ENCODE assay signal across 15 cellular contexts in the genomic region with DNA sequence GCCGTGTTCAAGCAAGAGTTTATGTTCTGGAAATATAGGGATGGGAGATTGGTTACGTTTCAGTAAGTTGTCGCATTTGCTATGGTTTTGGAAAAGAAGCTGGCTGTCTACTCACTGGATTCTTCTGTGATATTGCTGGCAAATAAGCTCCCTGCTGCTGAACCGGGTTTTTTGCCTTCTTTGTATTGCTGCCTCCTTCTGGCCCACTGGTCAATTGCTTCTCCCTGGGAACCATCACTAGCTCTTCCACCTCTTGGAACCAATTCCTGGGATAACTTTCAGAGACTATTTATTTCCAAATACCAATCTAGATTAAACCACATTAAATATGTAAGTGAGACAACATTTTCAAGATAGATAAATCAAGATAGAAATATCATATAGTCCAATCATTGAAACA. TPM values are rescaled to one million over a fixed set of nuclear protein-coding genes. Genes with fewer than 3 reads are reported as not detected.
DNase-seq lines count a peak whose midpoint lies in the region; ATAC-seq, FAIRE-seq and TF ChIP-seq lines count a peak whose summit lies in the region.
"Had no signal": no experiment of that assay in that cellular context is flagged by ENCODE, and none has a peak within 500 bp of the region (broad histone marks: within the 10 kb centered on the region; RNA-seq: fewer than 3 reads in every experiment).

No MANE protein-coding gene starts in this region.

- H3K4me3 ChIP-seq in epithelial cell of proximal tubule (ENCODE audit: low read depth, low read length) (no peak overlapping the region), smooth muscle cell (no peak overlapping the region)
- H3K4me3 ChIP-seq: heart right ventricle, upper lobe of right lung had no signal

- WGBS in smooth muscle cell (ENCODE audit: low lambda C conversion rate) = 57% methylated on average over 4 of the region's 4 CpGs

- H3K9ac ChIP-seq in smooth muscle cell (ENCODE audit: low read depth) = no peak overlapping the region

- no peak for ATAC-seq in HG03521 (IDR thresholded peaks at IDR 0.05; ENCODE audit: unreplicated experiment)
- ATAC-seq: heart right ventricle, sciatic nerve, upper lobe of right lung had no signal

- H3F3A ChIP-seq in smooth muscle cell (ENCODE audit: low read depth) = no peaks in the 10 kb centered on the region

- H3K27me3 ChIP-seq in smooth muscle cell (ENCODE audit: low read depth) = no peaks in the 10 kb centered on the region
- H3K27me3 ChIP-seq: heart right ventricle, upper lobe of right lung had no signal

- H3K4me1 ChIP-seq in smooth muscle cell (ENCODE audit: low read depth) = peaks cover 8% of the 10 kb centered on the region
- H3K4me1 ChIP-seq: heart right ventricle had no signal

- H4K20me1 ChIP-seq in smooth muscle cell (ENCODE audit: low read depth) = no peaks in the 10 kb centered on the region

- no peak overlapping the region for H3K4me2 ChIP-seq in smooth muscle cell

- H3K27ac ChIP-seq in smooth muscle cell (ENCODE audit: low read depth) = no peak overlapping the region
- H3K27ac ChIP-seq: heart right ventricle, upper lobe of right lung, VCaP had no signal

- no peaks in the 10 kb centered on the region for H3K79me2 ChIP-seq in smooth muscle cell (ENCODE audit: low read depth)

- TF ChIP-seq CTCF in epithelial cell of proximal tubule (conservative IDR thresholded peaks at IDR 0.05; ENCODE audit: low read depth, low read length) = peak; percentile 68
- TF ChIP-seq CTCF in smooth muscle cell (IDR thresholded peaks at IDR 0.05; ENCODE audit: borderline replicate concordance, insufficient read depth, poor library complexity, severe bottlenecking) = peak; percentile 15
- no peak for TF ChIP-seq CTCF in D721Med (IDR thresholded peaks at IDR 0.05; ENCODE audit: insufficient read depth, missing control alignments)

- H3K36me3 ChIP-seq in smooth muscle cell (ENCODE audit: low read depth) = no peaks in the 10 kb centered on the region
- H3K36me3 ChIP-seq: heart right ventricle, upper lobe of right lung had no signal

- H3K9me3 ChIP-seq in smooth muscle cell (replicated peaks; ENCODE audit: low read depth) = no peaks in the 10 kb centered on the region
- H3K9me3 ChIP-seq: heart right ventricle, upper lobe of right lung had no signal

- FAIRE-seq in D721Med (lab: Jason Lieb, UNC) = no peak
- FAIRE-seq: GM12891 had no signal

- peak; percentile 15 for DNase-seq in NCI-H748 (lab: John Stamatoyannopoulos, UW; ENCODE audit: unreplicated experiment)
- DNase-seq in NCI-H748 treated with DMSO at 0.1 percent for 48 hours (lab: John Stamatoyannopoulos, UW) = no peak
- DNase-seq in M059J (ENCODE audit: low read depth) = peak; percentile 13
- DNase-seq in epithelial cell of proximal tubule (ENCODE audit: low read depth) = no peak
- DNase-seq in smooth muscle cell (lab: John Stamatoyannopoulos, UW; ENCODE audit: unreplicated experiment) = no peak
- no peak for DNase-seq in AML-193 (lab: John Stamatoyannopoulos, UW)
- DNase-seq in D721Med (ENCODE audit: insufficient read length, low spot score) = no peak
- DNase-seq: cerebellar nuclear complex, heart right ventricle, NCI-H1105, upper lobe of right lung had no signal

- H2AFZ ChIP-seq in smooth muscle cell (ENCODE audit: low read depth) = no peak overlapping the region

RNA-seq across cellular contexts. Expression of gene NUDT12, which starts 43.0 kb away (rescaled TPM):
- 4.5 and 7.6 TPM in 2 replicates for total RNA-seq in M059J (2014; rRNA removed; shearing (Covaris generic))
- total RNA-seq in epithelial cell of proximal tubule (8.0 and 9.9 TPM in 2 replicates), smooth muscle cell (14.9 and 16.6 TPM in 2 replicates)
- 6.5 and 6.7 TPM in 2 replicates for polyA plus RNA-seq in smooth muscle cell

Comparison
In these comparisons a context has a peak if more than half of its experiments do, and no peak if none do; other contexts are left out.
1. DNase-seq: peak in NCI-H748 (single experiment) and M059J (single experiment); none in NCI-H748 treated with DMSO at 0.1 percent for 48 hours (single experiment), epithelial cell of proximal tubule (single experiment), smooth muscle cell (single experiment), AML-193 (0 of 2) and D721Med (single experiment).